ENCODE assay signal across 21 cellular contexts in genomic region chr21:29775462-29775861, GRCh38.
"Had no signal": no experiment of that assay in that cellular context is flagged by ENCODE, and none has a peak within 500 bp of the region (broad histone marks: within the 10 kb centered on the region; RNA-seq: fewer than 3 reads in every experiment).

No MANE protein-coding gene starts in this region.

- ATAC-seq: effector memory CD8-positive, alpha-beta T cell; gastroesophageal sphincter; left colon; mucosa of descending colon; natural killer cell; right cardiac atrium had no signal

- H3K4me1 ChIP-seq: esophagus squamous epithelium, gastroesophageal sphincter, stomach, transverse colon had no signal

- H3K9me3 Mint-ChIP-seq: dendritic cell treated with granulocyte-macrophage colony-stimulating factor and Interleukin-4, amounts not matched to agents 40 ng/mL and 50 ng/mL, for 4 days; neural crest cell had no signal

- H3K4me1 Mint-ChIP-seq: natural killer cell had no signal

- H3K27me3 ChIP-seq: esophagus squamous epithelium, gastroesophageal sphincter, ovary, stomach, transverse colon had no signal

- H3K36me3 ChIP-seq: esophagus squamous epithelium, gastroesophageal sphincter, ovary, stomach, thoracic aorta, transverse colon had no signal

- H3K27ac Mint-ChIP-seq: dendritic cell treated with granulocyte-macrophage colony-stimulating factor and Interleukin-4, amounts not matched to agents 40 ng/mL and 50 ng/mL, for 4 days; effector memory CD8-positive, alpha-beta T cell; natural killer cell had no signal

- H3K4me3 ChIP-seq: esophagus squamous epithelium, gastroesophageal sphincter, mucosa of descending colon, ovary, stomach, thoracic aorta, transverse colon had no signal

- H3K9me3 ChIP-seq: esophagus squamous epithelium, gastroesophageal sphincter, mucosa of descending colon, ovary, stomach, thoracic aorta, transverse colon had no signal

- H3K4me3 Mint-ChIP-seq: dendritic cell treated with granulocyte-macrophage colony-stimulating factor and Interleukin-4, amounts not matched to agents 40 ng/mL and 50 ng/mL, for 4 days; effector memory CD8-positive, alpha-beta T cell; natural killer cell; neural crest cell had no signal

- H3K27ac ChIP-seq: esophagus squamous epithelium, gastroesophageal sphincter, ovary, stomach, thoracic aorta, transverse colon had no signal

- DNase-seq: effector memory CD8-positive, alpha-beta T cell; esophagus squamous epithelium; foreskin fibroblast; glutamatergic neuron; kidney; left colon; mucosa of descending colon; natural killer cell; nucleus accumbens; ovary; right cardiac atrium; small intestine; stimulated activated CD4-positive, alpha-beta T cell treated with anti-CD3 and anti-CD28 coated beads, Interleukin-12 subunit alpha, Interleukin-12 subunit beta, amount 100 ng/mL, for 4 hours; stimulated activated naive CD4-positive, alpha-beta T cell; stomach; substantia nigra; transverse colon had no signal

- H3K27me3 Mint-ChIP-seq: effector memory CD8-positive, alpha-beta T cell had no signal

- H3K36me3 Mint-ChIP-seq: natural killer cell had no signal
